Comparison of ENCODE assay signal across 29 cellular contexts in genomic region chr17:41392278-41392677, GRCh38. TPM values are rescaled to one million over a fixed set of nuclear protein-coding genes. Genes with fewer than 3 reads are reported as not detected.
DNase-seq lines count a peak whose midpoint lies in the region; ATAC-seq and TF ChIP-seq lines count a peak whose summit lies in the region.
"Had no signal": no experiment of that assay in that cellular context is flagged by ENCODE, and none has a peak within 500 bp of the region (broad histone marks: within the 10 kb centered on the region; RNA-seq: fewer than 3 reads in every experiment).

No MANE protein-coding gene starts in this region.

- H3K9me3 ChIP-seq in prostate gland (no peaks in the 10 kb centered on the region), trophoblast cell (ENCODE audit: insufficient read depth, low read depth, low read length) (no peaks in the 10 kb centered on the region)
- H3K9me3 ChIP-seq: Peyer's patch, SJCRH30, uterus had no signal

- WGBS in prostate gland = 87% methylated on average over 1 of the region's 1 CpG
- WGBS in trophoblast cell (ENCODE audit: extremely low coverage, insufficient coverage, insufficient read length) = no CpG with 5 or more reads among the region's 1 CpG

- H3K4me3 ChIP-seq in foreskin fibroblast (ENCODE audit: low read depth in 1 of 2, low read length in 2 of 2) (no peak overlapping the region), prostate gland (no peak overlapping the region), trophoblast cell (ENCODE audit: low read depth, low read length) (no peak overlapping the region)
- H3K4me3 ChIP-seq: Peyer's patch, SJCRH30, uterus had no signal

- H4K12ac ChIP-seq in trophoblast cell (ENCODE audit: low read depth, low read length) = no peak overlapping the region

- H3K27me3 ChIP-seq in prostate gland (replicated peaks; ENCODE audit: insufficient read depth) = no peaks in the 10 kb centered on the region
- no peaks in the 10 kb centered on the region for H3K27me3 ChIP-seq in trophoblast cell (ENCODE audit: insufficient read depth, low read length)
- H3K27me3 ChIP-seq: Peyer's patch, SJCRH30, uterus had no signal

- H3K18ac ChIP-seq in trophoblast cell (ENCODE audit: low read length) = no peak overlapping the region

- peaks cover 2% of the 10 kb centered on the region for H3K79me1 ChIP-seq in trophoblast cell (ENCODE audit: low read length)

- H2AK5ac ChIP-seq in trophoblast cell (ENCODE audit: low read length) = no peak overlapping the region

- H2BK12ac ChIP-seq in trophoblast cell (ENCODE audit: low read length) = no peak overlapping the region

- H3K36me3 ChIP-seq in prostate gland (no peaks in the 10 kb centered on the region), trophoblast cell (ENCODE audit: control insufficient read depth in 1 of 2, insufficient read depth in 2 of 2, low read length in 2 of 2) (no peaks in the 10 kb centered on the region)
- H3K36me3 ChIP-seq: Peyer's patch, SJCRH30, uterus had no signal

- no peak overlapping the region for H4K91ac ChIP-seq in trophoblast cell (ENCODE audit: low read depth, low read length)

- no peak overlapping the region for H3K9ac ChIP-seq in trophoblast cell (ENCODE audit: low read length)

- H3K23ac ChIP-seq in trophoblast cell (ENCODE audit: low read length) = no peak overlapping the region

- no peak overlapping the region for H2BK120ac ChIP-seq in trophoblast cell (ENCODE audit: insufficient read depth, low read length, poor library complexity)

- H3K14ac ChIP-seq in trophoblast cell (ENCODE audit: low read length) = no peak overlapping the region

- H4K8ac ChIP-seq in trophoblast cell (ENCODE audit: low read depth, low read length) = no peak overlapping the region

- H3K4me2 ChIP-seq in trophoblast cell (ENCODE audit: low read length) = no peak overlapping the region

- H3K4me1 ChIP-seq in prostate gland (replicated peaks) (no peaks in the 10 kb centered on the region), trophoblast cell (ENCODE audit: control insufficient read depth in 1 of 2, insufficient read depth in 2 of 2, low read length in 2 of 2) (peaks cover 16 to 19% of the 10 kb centered on the region in 2 experiments)
- H3K4me1 ChIP-seq: Peyer's patch, SJCRH30, uterus had no signal

- no peak overlapping the region for H2AFZ ChIP-seq in trophoblast cell (ENCODE audit: insufficient read depth, low read length, poor library complexity)

- DNase-seq in AG08395 (ENCODE audit: low spot score) = peak; percentile 36
- peak; percentile 85 for DNase-seq in HCEC 1CT
- DNase-seq in amniotic epithelial cell (ENCODE audit: low read depth) = peak; percentile 74
- peak; percentile 76 to 82 for DNase-seq in foreskin fibroblast
- DNase-seq in prostate gland (ENCODE audit: low spot score) = no peak
- DNase-seq in trophoblast cell = no peak
- no peak for DNase-seq in dedifferentiated amniotic fluid mesenchymal stem cell (ENCODE audit: extremely low spot score)
- DNase-seq: ACHN; activated CD8-positive, alpha-beta T cell treated with anti-CD3 and anti-CD28 coated beads for 36 hours; activated effector memory CD4-positive, alpha-beta T cell treated with anti-CD3 and anti-CD28 coated beads, Interleukin-2, amount 50 U/mL, for 16 hours; activated naive CD8-positive, alpha-beta T cell treated with anti-CD3 and anti-CD28 coated beads, Interleukin-2, amount 10 ng/mL, durations not matched to agents 7 days and 5 days; effector CD8-positive, alpha-beta T cell; glutamatergic neuron; left cardiac atrium; NCI-H1436; NCI-H2107; NCI-H510A; nucleus accumbens; Peyer's patch; SJCRH30; T-helper 1 cell; uterus had no signal

- no peak overlapping the region for H2BK5ac ChIP-seq in trophoblast cell (ENCODE audit: low read depth, low read length, poor library complexity)

- TF ChIP-seq POLR2A in prostate gland (IDR thresholded peaks at IDR 0.05) = no peak

- no peak for TF ChIP-seq CTCF in foreskin fibroblast (IDR thresholded peaks at IDR 0.05; ENCODE audit: low read depth, low read length)
- no peak for TF ChIP-seq CTCF in prostate gland (IDR thresholded peaks at IDR 0.05)

- intact Hi-C loops in prostate gland (cut with DNase I) = no loop called here

- H3K27ac ChIP-seq in prostate gland (no peak overlapping the region), trophoblast cell (ENCODE audit: low read depth, low read length) (no peak overlapping the region)
- H3K27ac ChIP-seq: C4-2B, Peyer's patch, SJCRH30, uterus had no signal

- no peak overlapping the region for H3K4ac ChIP-seq in trophoblast cell (ENCODE audit: low read depth, low read length)

- no peaks in the 10 kb centered on the region for H3K79me2 ChIP-seq in trophoblast cell (ENCODE audit: control insufficient read depth, insufficient read depth, low read length, poor library complexity)

- no peak for ATAC-seq in GM21423 (IDR thresholded peaks at IDR 0.05; ENCODE audit: unreplicated experiment)
- ATAC-seq: activated CD4-positive, CD25-positive, alpha-beta regulatory T cell treated with anti-CD3 and anti-CD28 coated beads, Interleukin-2, amount 50 U/mL, for 24 hours; activated CD8-positive, alpha-beta T cell treated with anti-CD3 and anti-CD28 coated beads for 36 hours; esophagus mucosa; left cardiac atrium had no signal

RNA-seq across cellular contexts. Expression of gene KRT31, which starts 5.1 kb away (rescaled TPM):
- total RNA-seq in prostate gland = not detected
- not detected in 2 replicates for polyA plus RNA-seq in trophoblast cell (2013)
- total RNA-seq: activated CD8-positive, alpha-beta T cell treated with anti-CD3 and anti-CD28 coated beads for 36 hours; activated naive CD8-positive, alpha-beta T cell treated with anti-CD3 and anti-CD28 coated beads, Interleukin-2, amount 10 ng/mL, durations not matched to agents 7 days and 5 days; left cardiac atrium; MCF 10A; Peyer's patch; SJCRH30; uterus had no signal

RNA-seq across cellular contexts. Expression of gene KRT34, which starts 10.2 kb away (rescaled TPM):
- total RNA-seq in prostate gland = 1 to 10 TPM in 1 of 2 donors, not detected in 1; 1.5 TPM
- not detected in 2 replicates for polyA plus RNA-seq in trophoblast cell (2013)
- total RNA-seq: activated CD8-positive, alpha-beta T cell treated with anti-CD3 and anti-CD28 coated beads for 36 hours; activated naive CD8-positive, alpha-beta T cell treated with anti-CD3 and anti-CD28 coated beads, Interleukin-2, amount 10 ng/mL, durations not matched to agents 7 days and 5 days; left cardiac atrium; Peyer's patch had no signal

RNA-seq across cellular contexts. Expression of gene KRT33B, which starts 22.7 kb away (rescaled TPM):
- total RNA-seq in prostate gland = not detected
- polyA plus RNA-seq in trophoblast cell (2013) = 0.03 and 0.04 TPM in 2 replicates
- total RNA-seq: activated CD8-positive, alpha-beta T cell treated with anti-CD3 and anti-CD28 coated beads for 36 hours; activated naive CD8-positive, alpha-beta T cell treated with anti-CD3 and anti-CD28 coated beads, Interleukin-2, amount 10 ng/mL, durations not matched to agents 7 days and 5 days; esophagus mucosa; left cardiac atrium; MCF 10A; Peyer's patch; SJCRH30; temporal lobe; uterus had no signal

RNA-seq across cellular contexts. Expression of gene KRT37, which starts 32.1 kb away (rescaled TPM):
- not detected for total RNA-seq in prostate gland
- 0.03 and 0.07 TPM in 2 replicates for polyA plus RNA-seq in trophoblast cell (2013)
- total RNA-seq: activated CD8-positive, alpha-beta T cell treated with anti-CD3 and anti-CD28 coated beads for 36 hours; activated naive CD8-positive, alpha-beta T cell treated with anti-CD3 and anti-CD28 coated beads, Interleukin-2, amount 10 ng/mL, durations not matched to agents 7 days and 5 days; esophagus mucosa; left cardiac atrium; MCF 10A; myocyte; Peyer's patch; SJCRH30; temporal lobe; uterus had no signal

RNA-seq across cellular contexts. Expression of gene KRT33A, which starts 41.6 kb away (rescaled TPM):
- total RNA-seq in prostate gland = not detected
- not detected in 2 replicates for polyA plus RNA-seq in trophoblast cell (2013)
- total RNA-seq: activated CD8-positive, alpha-beta T cell treated with anti-CD3 and anti-CD28 coated beads for 36 hours; activated naive CD8-positive, alpha-beta T cell treated with anti-CD3 and anti-CD28 coated beads, Interleukin-2, amount 10 ng/mL, durations not matched to agents 7 days and 5 days; left cardiac atrium; MCF 10A; myocyte; Peyer's patch; SJCRH30; temporal lobe; uterus had no signal

Comparison
In these comparisons a context has a peak if more than half of its experiments do, and no peak if none do; other contexts are left out.
1. DNase-seq: peak in AG08395 (single experiment), HCEC 1CT (single experiment), amniotic epithelial cell (single experiment) and foreskin fibroblast (2 of 2); none in prostate gland (single experiment), trophoblast cell (0 of 2) and dedifferentiated amniotic fluid mesenchymal stem cell (single experiment).